16 cellular contexts compared by ENCODE assay signal in genomic region chr21:28832715-28833061, GRCh38.
A peak's percentile ranks its signal among the peaks of the same experiment; 100 is the strongest.
DNase-seq lines count a peak whose midpoint lies in the region; ATAC-seq, FAIRE-seq and TF ChIP-seq lines count a peak whose summit lies in the region.
"Had no signal": no experiment of that assay in that cellular context is flagged by ENCODE, and none has a peak within 500 bp of the region (broad histone marks: within the 10 kb centered on the region; RNA-seq: fewer than 3 reads in every experiment).

No MANE protein-coding gene starts in this region.

- H3K4me1 Mint-ChIP-seq in activated CD4-positive, alpha-beta T cell treated with anti-CD3 and anti-CD28 coated beads, Interleukin-2, amount 10 ng/mL, durations not matched to agents 24 days and 14 days = peaks cover 63% of the 10 kb centered on the region
- peaks cover 18% of the 10 kb centered on the region for H3K4me1 Mint-ChIP-seq in Calu3 (ENCODE audit: low read depth, unreplicated experiment)
- H3K4me1 Mint-ChIP-seq in activated T-helper 17 cell treated with anti-CD3 and anti-CD28 coated beads, Interleukin-2, amount 50 U/mL, for 72 hours = peaks cover 40% of the 10 kb centered on the region
- peaks cover 66 to 80% of the 10 kb centered on the region in 2 donors for H3K4me1 Mint-ChIP-seq in natural killer cell treated with Interleukin-12 subunit alpha and Interleukin-12 subunit beta and Interleukin-15 and Interleukin-18, amount 100 ng/mL, for 72 hours (ENCODE audit: low read depth in 2 of 2)

- ATAC-seq in activated T-helper 17 cell treated with anti-CD3 and anti-CD28 coated beads, Interleukin-2, amount 50 U/mL, for 72 hours (replicated peaks) = no peak
- no peak for ATAC-seq in natural killer cell treated with Interleukin-12 subunit alpha and Interleukin-12 subunit beta and Interleukin-15 and Interleukin-18, amount 100 ng/mL, for 72 hours
- ATAC-seq in psoas muscle = no peak
- ATAC-seq in GM18517 (IDR thresholded peaks at IDR 0.05; ENCODE audit: unreplicated experiment) = no peak
- ATAC-seq: Right ventricle myocardium inferior had no signal

- TF ChIP-seq CTCF in Calu3 (IDR thresholded peaks at IDR 0.05; ENCODE audit: unreplicated experiment) (no peak), psoas muscle (IDR thresholded peaks at IDR 0.05) (no peak)

- intact Hi-C loops in activated CD4-positive, alpha-beta T cell treated with anti-CD3 and anti-CD28 coated beads, Interleukin-2, amount 10 ng/mL, durations not matched to agents 24 days and 14 days (cut with micrococcal nuclease) = loop anchor here (1.0 to 10.0 kb wide), 2 partner anchors 57 to 1882 kb away; partner anchors contain the start of gene KRTAP21-3
- intact Hi-C loops in Calu3 (cut with micrococcal nuclease; ENCODE audit: unreplicated experiment) (no loop called here), psoas muscle (cut with DNase I) (no loop called here)

- peak overlapping the region; percentile 75 for H3K4me3 Mint-ChIP-seq in activated CD4-positive, alpha-beta T cell treated with anti-CD3 and anti-CD28 coated beads, Interleukin-2, amount 10 ng/mL, durations not matched to agents 24 days and 14 days
- H3K4me3 Mint-ChIP-seq in Calu3 (ENCODE audit: low read depth, unreplicated experiment) = no peak overlapping the region
- peak overlapping the region; percentile 54 for H3K4me3 Mint-ChIP-seq in activated T-helper 17 cell treated with anti-CD3 and anti-CD28 coated beads, Interleukin-2, amount 50 U/mL, for 72 hours
- H3K4me3 Mint-ChIP-seq in natural killer cell treated with Interleukin-12 subunit alpha and Interleukin-12 subunit beta and Interleukin-15 and Interleukin-18, amount 100 ng/mL, for 72 hours = peak overlapping the region; percentile 69

- no TSS peak for BruUV-seq in Calu3 (replicated peaks; lab: Mats Ljungman, UMichigan)

- no peaks in the 10 kb centered on the region for H3K4me1 ChIP-seq in psoas muscle

- no peaks in the 10 kb centered on the region for H3K27me3 Mint-ChIP-seq in activated CD4-positive, alpha-beta T cell treated with anti-CD3 and anti-CD28 coated beads, Interleukin-2, amount 10 ng/mL, durations not matched to agents 24 days and 14 days
- no peaks in the 10 kb centered on the region for H3K27me3 Mint-ChIP-seq in Calu3 (ENCODE audit: unreplicated experiment)
- no peaks in the 10 kb centered on the region for H3K27me3 Mint-ChIP-seq in activated T-helper 17 cell treated with anti-CD3 and anti-CD28 coated beads, Interleukin-2, amount 50 U/mL, for 72 hours
- no peaks in the 10 kb centered on the region for H3K27me3 Mint-ChIP-seq in natural killer cell treated with Interleukin-12 subunit alpha and Interleukin-12 subunit beta and Interleukin-15 and Interleukin-18, amount 100 ng/mL, for 72 hours

- peaks cover 16% of the 10 kb centered on the region for H3K36me3 Mint-ChIP-seq in activated CD4-positive, alpha-beta T cell treated with anti-CD3 and anti-CD28 coated beads, Interleukin-2, amount 10 ng/mL, durations not matched to agents 24 days and 14 days (ENCODE audit: low read depth)
- H3K36me3 Mint-ChIP-seq in Calu3 (ENCODE audit: insufficient read depth, unreplicated experiment) = no peaks in the 10 kb centered on the region
- no peaks in the 10 kb centered on the region for H3K36me3 Mint-ChIP-seq in activated T-helper 17 cell treated with anti-CD3 and anti-CD28 coated beads, Interleukin-2, amount 50 U/mL, for 72 hours (ENCODE audit: low read depth)
- H3K36me3 Mint-ChIP-seq in natural killer cell treated with Interleukin-12 subunit alpha and Interleukin-12 subunit beta and Interleukin-15 and Interleukin-18, amount 100 ng/mL, for 72 hours = no peaks in the 10 kb centered on the region

- TF ChIP-seq POLR2A in GM12892 (IDR thresholded peaks at IDR 0.05; ENCODE audit: low read depth, low read length) = no peak

- peaks cover 4% of the 10 kb centered on the region for H3K9me3 Mint-ChIP-seq in activated CD4-positive, alpha-beta T cell treated with anti-CD3 and anti-CD28 coated beads, Interleukin-2, amount 10 ng/mL, durations not matched to agents 24 days and 14 days
- peaks cover 2% of the 10 kb centered on the region for H3K9me3 Mint-ChIP-seq in Calu3 (ENCODE audit: low read depth, unreplicated experiment)
- no peaks in the 10 kb centered on the region for H3K9me3 Mint-ChIP-seq in activated T-helper 17 cell treated with anti-CD3 and anti-CD28 coated beads, Interleukin-2, amount 50 U/mL, for 72 hours
- no peaks in the 10 kb centered on the region for H3K9me3 Mint-ChIP-seq in natural killer cell treated with Interleukin-12 subunit alpha and Interleukin-12 subunit beta and Interleukin-15 and Interleukin-18, amount 100 ng/mL, for 72 hours

- no peaks in the 10 kb centered on the region for H3K9me3 ChIP-seq in psoas muscle
- H3K9me3 ChIP-seq: mucosa of descending colon had no signal

- no peak for FAIRE-seq in GM12892 (lab: Jason Lieb, UNC)
- FAIRE-seq: A204.1 had no signal

- H3K27ac Mint-ChIP-seq in activated CD4-positive, alpha-beta T cell treated with anti-CD3 and anti-CD28 coated beads, Interleukin-2, amount 10 ng/mL, durations not matched to agents 24 days and 14 days = peak overlapping the region; percentile 83
- H3K27ac Mint-ChIP-seq in Calu3 (ENCODE audit: unreplicated experiment) = peak overlapping the region; percentile 64
- peak overlapping the region; percentile 77 for H3K27ac Mint-ChIP-seq in activated T-helper 17 cell treated with anti-CD3 and anti-CD28 coated beads, Interleukin-2, amount 50 U/mL, for 72 hours
- peak overlapping the region; percentile 79 to 87 for H3K27ac Mint-ChIP-seq in natural killer cell treated with Interleukin-12 subunit alpha and Interleukin-12 subunit beta and Interleukin-15 and Interleukin-18, amount 100 ng/mL, for 72 hours

- H3K27ac ChIP-seq in psoas muscle = no peak overlapping the region
- H3K27ac ChIP-seq: dorsolateral prefrontal cortex had no signal

- WGBS in psoas muscle, 3 donors = 97 to 98% (median 98%) methylated on average over 3 of the region's 3 CpGs

- CTCF ChIA-PET in Calu3 (lab: Charles Lee) = no interaction called here

- H3K4me3 ChIP-seq in psoas muscle = no peak overlapping the region
- H3K4me3 ChIP-seq: dorsolateral prefrontal cortex, mucosa of descending colon had no signal

- no peaks in the 10 kb centered on the region for H3K36me3 ChIP-seq in psoas muscle (ENCODE audit: insufficient read depth in 1 of 2, low read depth in 1 of 2)

- DNase-seq in activated CD4-positive, alpha-beta T cell treated with anti-CD3 and anti-CD28 coated beads, Interleukin-2, amount 10 ng/mL, durations not matched to agents 24 days and 14 days = peak; percentile 53
- DNase-seq in activated CD4-positive, alpha-beta T cell treated with anti-CD3 and anti-CD28 coated beads for 1 hour = no peak
- DNase-seq in Calu3 = no peak
- no peak for DNase-seq in natural killer cell treated with Interleukin-12 subunit alpha and Interleukin-12 subunit beta and Interleukin-15 and Interleukin-18, amount 100 ng/mL, for 72 hours (ENCODE audit: low spot score)
- no peak for DNase-seq in psoas muscle
- DNase-seq in GM12892 (ENCODE audit: insufficient read length) = no peak
- DNase-seq: activated CD4-positive, alpha-beta T cell treated with anti-CD3 and anti-CD28 coated beads, Interleukin-2, amount 50 U/mL, for 1 hour; amniotic stem cell; dorsolateral prefrontal cortex; mucosa of descending colon; NCI-H1417; NCI-H524 treated with DMSO at 0.1 percent for 48 hours had no signal

- no peaks in the 10 kb centered on the region for H3K27me3 ChIP-seq in psoas muscle (ENCODE audit: insufficient read depth in 3 of 3, low read length in 2 of 3)
- H3K27me3 ChIP-seq: dorsolateral prefrontal cortex had no signal
